ENCODE assay signal across 12 cellular contexts in the genomic region with DNA sequence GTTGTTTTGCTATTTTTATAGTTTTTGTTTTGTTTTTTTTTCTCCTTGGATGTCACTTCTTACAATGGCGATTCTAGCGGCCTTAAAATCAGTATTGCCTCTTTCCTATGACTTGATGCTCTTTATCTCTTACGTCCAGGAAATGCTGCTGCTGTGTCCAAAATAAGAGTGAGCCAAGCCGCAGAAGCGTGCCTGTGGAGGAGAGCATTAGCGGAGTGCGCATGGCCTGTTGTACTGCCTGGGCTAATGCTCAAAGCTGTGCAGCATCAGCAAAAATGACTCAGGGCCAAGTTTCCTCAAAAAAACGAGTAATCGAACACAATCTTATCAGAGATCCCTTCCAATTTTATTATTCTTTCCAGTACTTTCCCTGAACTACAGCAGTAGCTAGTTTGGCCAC. TPM values are rescaled to one million over a fixed set of nuclear protein-coding genes. Genes with fewer than 3 reads are reported as not detected.
"Had no signal": no experiment of that assay in that cellular context is flagged by ENCODE, and none has a peak within 500 bp of the region (broad histone marks: within the 10 kb centered on the region; RNA-seq: fewer than 3 reads in every experiment).

No MANE protein-coding gene starts in this region.

- H3K27ac Mint-ChIP-seq: HFFc6, IgD-negative memory B cell had no signal

- FAIRE-seq: HTR-8/SVneo had no signal

- H3K36me3 ChIP-seq: HAP-1 had no signal

- H3K4me3 ChIP-seq: GM23248, HAP-1 had no signal

- ATAC-seq: HCT116 had no signal

- DNase-seq: GM23248, GOT3, H7, HFFc6, KBM-7 had no signal

- H3K4me2 ChIP-seq: KMS-11 had no signal

- H3K27ac ChIP-seq: GM23248, KMS-11 had no signal

- H2AFZ ChIP-seq: GM23248 had no signal

- H3K36me3 Mint-ChIP-seq: IgD-negative memory B cell had no signal

- H3K4me1 ChIP-seq: HAP-1 had no signal

- H3K9me3 ChIP-seq: HAP-1 had no signal

- H3K4me3 Mint-ChIP-seq: HFFc6, IgD-negative memory B cell had no signal

- H3K9ac ChIP-seq: GM23248, KMS-11 had no signal

RNA-seq across cellular contexts. Expression of a gene that starts 18.5 kb away (rescaled TPM):
- total RNA-seq: GM23248, H4, HFFc6, HT-29 had no signal
- polyA plus RNA-seq: GM23248, IgD-negative memory B cell had no signal
